27 cellular contexts compared by ENCODE assay signal in genomic region chrX:17587352-17587751, GRCh38.
DNase-seq lines count a peak whose midpoint lies in the region; ATAC-seq, FAIRE-seq and TF ChIP-seq lines count a peak whose summit lies in the region.
"Had no signal": no experiment of that assay in that cellular context is flagged by ENCODE, and none has a peak within 500 bp of the region (broad histone marks: within the 10 kb centered on the region; RNA-seq: fewer than 3 reads in every experiment).

No MANE protein-coding gene starts in this region.

- no peak for TF ChIP-seq EP300 in A549 (IDR thresholded peaks at IDR 0.05)

- 89% methylated on average over 6 of the region's 6 CpGs for WGBS in A549 (ENCODE audit: missing lambda C conversion rate)
- WGBS in testis, 2 donors, result 53% methylated on average over 6 of the region's 6 CpGs

- H3K4me3 Mint-ChIP-seq in brain, result peak overlapping the region in 2 of 5 experiments; percentile 16 to 63
- H3K4me3 Mint-ChIP-seq in effector memory CD8-positive, alpha-beta T cell, result no peak overlapping the region
- H3K4me3 Mint-ChIP-seq: CD4-positive, alpha-beta T cell; CD8-positive, alpha-beta memory T cell had no signal

- no peak for FAIRE-seq in A549 (lab: Jason Lieb, UNC)
- no peak for FAIRE-seq in kidney (lab: Jason Lieb, UNC)
- FAIRE-seq: A204.1, D721Med, GM12878, GM19239, H1 had no signal

- no peak for DNase-seq in A549 (ENCODE audit: low read depth in 1 of 2, low spot score in 1 of 2)
- DNase-seq in kidney, result no peak
- DNase-seq in testis, result no peak
- DNase-seq in stimulated activated CD4-positive, alpha-beta T cell treated with anti-CD3 and anti-CD28 coated beads, Interleukin-4, amount 100 ng/mL, for 1 hour, result no peak
- DNase-seq in effector memory CD8-positive, alpha-beta T cell, result no peak
- no peak for DNase-seq in islet precursor cell
- DNase-seq: ACHN; AML-193; BE2C; CD4-positive, alpha-beta T cell; CD8-positive, alpha-beta memory T cell; DMS 273 treated with DMSO at 0.1 percent for 48 hours; DMS79; EL; GDM1; GM23248; H7 had no signal

- H3K27ac ChIP-seq in A549 (peak overlapping the region in 1 of 2 experiments; percentile 68; a peak in 3 of 6 replicates), kidney (ENCODE audit: low read depth in 2 of 2, low read length in 2 of 2) (peak overlapping the region; percentile 29 to 48), testis (peak overlapping the region; percentile 33 to 50)
- H3K27ac ChIP-seq: 22Rv1; BLaER1 treated with 17β-estradiol and CSF1 and Interleukin-3, amounts not matched to agents 10 nM and 100 nM; GM23248 had no signal

- intact Hi-C loops in kidney (cut with DNase I) (no loop called here), testis (cut with DNase I; ENCODE audit: low total_unique reads) (loop anchor here (10.0 kb wide), 1 partner anchor 213 kb away; the partner anchor contains the start of gene NHS)

- TF ChIP-seq POLR2A in A549 (IDR thresholded peaks at IDR 0.05; ENCODE audit: low read length) (no peak), testis (IDR thresholded peaks at IDR 0.05) (no peak)

- H3K4me1 ChIP-seq in A549 (peaks cover 62% of the 10 kb centered on the region), kidney (ENCODE audit: control insufficient read depth in 1 of 2, insufficient read depth in 1 of 2, low read depth in 1 of 2, low read length in 2 of 2) (peaks cover 7 to 26% of the 10 kb centered on the region in 2 donors), testis (peaks cover 5% of the 10 kb centered on the region)
- H3K4me1 ChIP-seq: BE2C had no signal

- peak overlapping the region in 3 of 5 experiments; percentile 52 to 80 (median 65) for H3K27ac Mint-ChIP-seq in brain
- H3K27ac Mint-ChIP-seq in effector memory CD8-positive, alpha-beta T cell, result no peak overlapping the region
- H3K27ac Mint-ChIP-seq: CD4-positive, alpha-beta T cell; CD8-positive, alpha-beta memory T cell had no signal

- H3K9ac ChIP-seq in kidney (ENCODE audit: low read length in 2 of 2), result no peak overlapping the region
- H3K9ac ChIP-seq: BLaER1 treated with 17β-estradiol and CSF1 and Interleukin-3, amounts not matched to agents 10 nM and 100 nM; GM23248 had no signal

- H3K36me3 Mint-ChIP-seq in brain, result no peaks in the 10 kb centered on the region
- H3K36me3 Mint-ChIP-seq in effector memory CD8-positive, alpha-beta T cell (ENCODE audit: insufficient read depth), result no peaks in the 10 kb centered on the region
- H3K36me3 Mint-ChIP-seq: CD14-positive monocyte; CD8-positive, alpha-beta memory T cell had no signal

- no peak for TF ChIP-seq CTCF in A549 (IDR thresholded peaks at IDR 0.05)
- TF ChIP-seq CTCF in brain (conservative IDR thresholded peaks at IDR 0.05), result no peak
- TF ChIP-seq CTCF in kidney (IDR thresholded peaks at IDR 0.05; ENCODE audit: borderline replicate concordance, extremely low read depth, insufficient read depth), result no peak
- TF ChIP-seq CTCF in testis (IDR thresholded peaks at IDR 0.05), result no peak

- no peaks in the 10 kb centered on the region for H3K27me3 ChIP-seq in testis
- H3K27me3 ChIP-seq: BE2C had no signal

- H3K4me2 ChIP-seq in A549, result no peak overlapping the region
- H3K4me2 ChIP-seq: BLaER1 treated with 17β-estradiol and CSF1 and Interleukin-3, amounts not matched to agents 10 nM and 100 nM had no signal

- H3K9me3 ChIP-seq in A549 (no peaks in the 10 kb centered on the region), kidney (ENCODE audit: control insufficient read depth in 1 of 2, low read length in 2 of 2) (no peaks in the 10 kb centered on the region), testis (no peaks in the 10 kb centered on the region)
- H3K9me3 ChIP-seq: BE2C; BLaER1 treated with 17β-estradiol and CSF1 and Interleukin-3, amounts not matched to agents 10 nM and 100 nM had no signal

- H3K9me3 Mint-ChIP-seq in brain, result no peaks in the 10 kb centered on the region
- no peaks in the 10 kb centered on the region for H3K9me3 Mint-ChIP-seq in effector memory CD8-positive, alpha-beta T cell
- H3K9me3 Mint-ChIP-seq: CD14-positive monocyte; CD4-positive, alpha-beta T cell had no signal

- POLR2A ChIA-PET in A549 (lab: Yijun Ruan, JAX), result no interaction called here

- no peak for ATAC-seq in A549
- no peak for ATAC-seq in effector memory CD8-positive, alpha-beta T cell (replicated peaks)
- ATAC-seq: GM12878, HCT116 had no signal

- no peak overlapping the region for H3K4me3 ChIP-seq in A549
- no peak overlapping the region for H3K4me3 ChIP-seq in kidney (ENCODE audit: low read length in 2 of 2)
- no peak overlapping the region for H3K4me3 ChIP-seq in testis
- H3K4me3 ChIP-seq: BLaER1 treated with 17β-estradiol and CSF1 and Interleukin-3, amounts not matched to agents 10 nM and 100 nM; GM12878; GM23248 had no signal

- no peak for TF ChIP-seq RAD21 in A549 (conservative IDR thresholded peaks at IDR 0.05 in 1 of 2, IDR thresholded peaks at IDR 0.05 in 1 of 2)

- CTCF ChIA-PET in A549 (lab: Yijun Ruan, JAX), result interaction anchor here (1.8 kb wide), 1 partner anchor 345 kb away, joined by 4 read pairs; no protein-coding TSS in a partner anchor

- H3K27me3 Mint-ChIP-seq in brain, result no peaks in the 10 kb centered on the region
- H3K27me3 Mint-ChIP-seq in effector memory CD8-positive, alpha-beta T cell, result no peaks in the 10 kb centered on the region

- no peaks in the 10 kb centered on the region for H3K36me3 ChIP-seq in kidney (ENCODE audit: control insufficient read depth in 1 of 2, insufficient read depth in 2 of 2, low read length in 2 of 2)
- no peaks in the 10 kb centered on the region for H3K36me3 ChIP-seq in testis (ENCODE audit: low read depth, missing control alignments)
- H3K36me3 ChIP-seq: BE2C; BLaER1 treated with 17β-estradiol and CSF1 and Interleukin-3, amounts not matched to agents 10 nM and 100 nM had no signal

- peaks cover 50% of the 10 kb centered on the region for H3K4me1 Mint-ChIP-seq in brain
- H3K4me1 Mint-ChIP-seq in effector memory CD8-positive, alpha-beta T cell (ENCODE audit: low read depth in 2 of 2), result peaks cover 0 to 3% of the 10 kb centered on the region in 2 donors
- H3K4me1 Mint-ChIP-seq: CD8-positive, alpha-beta memory T cell had no signal

TF ChIP-seq in A549, 52 proteins besides CTCF, POLR2A, EP300 and RAD21:
- no peak for TF ChIP-seq E2F6 (IDR thresholded peaks at IDR 0.05; ENCODE audit: borderline replicate concordance, low read depth)
- no peak for TF ChIP-seq PHF8 (IDR thresholded peaks at IDR 0.05; ENCODE audit: borderline replicate concordance, low read depth)
- peak; percentile 21 to 24; a peak in 2 of 4 replicates for TF ChIP-seq CEBPB (IDR thresholded peaks at IDR 0.05)
TF ChIP-seq in A549: peak in this region for 1.

Comparison
In these comparisons a context has a peak if more than half of its experiments do, and no peak if none do; other contexts are left out.
1. H3K27ac Mint-ChIP-seq: peak in brain (3 of 5); none in effector memory CD8-positive, alpha-beta T cell (0 of 2).